ENCODE assay signal across 13 cellular contexts in genomic region chr15:96037584-96037983, GRCh38.
DNase-seq lines count a peak whose midpoint lies in the region; ATAC-seq lines count a peak whose summit lies in the region.
"Had no signal": no experiment of that assay in that cellular context is flagged by ENCODE, and none has a peak within 500 bp of the region (broad histone marks: within the 10 kb centered on the region; RNA-seq: fewer than 3 reads in every experiment).

No MANE protein-coding gene starts in this region.

- DNase-seq in M059J (ENCODE audit: low read depth): peak; percentile 81
- DNase-seq in left kidney (ENCODE audit: low read depth, low spot score): peak; percentile 9
- DNase-seq in hypothalamus (lab: John Stamatoyannopoulos, UW): no peak
- no peak for DNase-seq in inferior parietal cortex (ENCODE audit: extremely low spot score)
- no peak for DNase-seq in NCI-H345 treated with DMSO at 0.1 percent for 48 hours (lab: John Stamatoyannopoulos, UW; ENCODE audit: unreplicated experiment)
- DNase-seq: activated CD4-positive, alpha-beta T cell treated with anti-CD3 and anti-CD28 coated beads, Interleukin-2, amount 50 U/mL, for 4 hours; foreskin fibroblast; mammary epithelial cell; NCI-H146; stimulated activated CD4-positive, alpha-beta T cell treated with anti-CD3 and anti-CD28 coated beads, Interleukin-15, amount 100 ng/mL, for 24 hours had no signal

- ATAC-seq in GM18870 (IDR thresholded peaks at IDR 0.05; ENCODE audit: unreplicated experiment) (peak; percentile 73), HG02678 (IDR thresholded peaks at IDR 0.05; ENCODE audit: unreplicated experiment) (peak; percentile 65), GM19455 (IDR thresholded peaks at IDR 0.05; ENCODE audit: unreplicated experiment) (no peak)

Comparison
In these comparisons a context has a peak if more than half of its experiments do, and no peak if none do; other contexts are left out.
1. DNase-seq: peak in M059J (single experiment) and left kidney (single experiment); none in hypothalamus (0 of 51), inferior parietal cortex (single experiment) and NCI-H345 treated with DMSO at 0.1 percent for 48 hours (single experiment).